1 cellular context compared by ENCODE assay signal in genomic region chr10:73809061-73809818, GRCh38.
TF ChIP-seq lines count a peak whose summit lies in the region.

No MANE protein-coding gene starts in this region.

TF ChIP-seq in HepG2, 621 proteins besides CTCF, POLR2A, EP300 and RAD21:
- TF ChIP-seq RARA (CRISPR knock-in tag; IDR thresholded peaks at IDR 0.05) (peak; percentile 44; the same call in 1 of the 2 replicates), FOSL2 (CRISPR knock-in tag; IDR thresholded peaks at IDR 0.05) (peak; percentile 30), RBAK (CRISPR knock-in tag; IDR thresholded peaks at IDR 0.05) (no peak), FUBP1 (CRISPR knock-in tag; IDR thresholded peaks at IDR 0.05; ENCODE audit: borderline replicate concordance) (no peak)
TF ChIP-seq in HepG2: peak in this region for 2.
